In the genomic region with DNA sequence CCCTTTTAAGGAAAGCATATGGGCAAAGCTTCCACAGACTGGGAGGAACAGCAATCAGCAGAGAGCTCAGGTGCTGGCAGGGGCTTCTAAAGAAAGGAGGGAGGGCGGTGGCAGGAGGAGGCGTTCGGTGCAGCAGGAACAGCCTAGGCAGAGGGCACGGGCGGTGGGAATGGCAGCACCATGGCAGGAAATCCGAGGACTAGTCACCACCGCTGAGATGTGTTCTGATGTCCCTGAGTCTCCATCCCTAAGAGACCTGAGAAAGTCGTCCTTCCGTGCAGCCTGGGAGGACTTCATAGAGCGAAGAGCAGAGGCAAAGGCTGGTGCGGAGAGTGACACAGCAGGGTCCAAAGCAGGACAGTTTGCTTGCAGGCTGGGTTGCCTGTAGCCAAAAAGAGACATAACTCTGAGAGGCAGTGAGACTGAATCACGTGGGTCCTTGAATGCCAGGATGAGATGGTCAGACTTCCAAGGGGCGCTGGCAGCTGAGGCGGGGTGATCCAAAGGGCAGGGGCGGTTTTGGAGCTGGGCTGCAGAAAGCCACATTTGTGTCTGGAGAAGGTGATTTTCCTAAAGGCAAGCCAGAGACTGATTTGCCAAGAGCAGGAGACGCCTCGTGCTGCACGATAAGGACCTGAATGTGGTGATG, we compare ENCODE assay signal across 1 cellular context.
TF ChIP-seq lines count a peak whose summit lies in the region.

No MANE protein-coding gene starts in this region.

TF ChIP-seq in GM23338, 12 proteins besides CTCF, POLR2A, EP300 and RAD21 (continued from another document):
- TF ChIP-seq, protein P1, sequence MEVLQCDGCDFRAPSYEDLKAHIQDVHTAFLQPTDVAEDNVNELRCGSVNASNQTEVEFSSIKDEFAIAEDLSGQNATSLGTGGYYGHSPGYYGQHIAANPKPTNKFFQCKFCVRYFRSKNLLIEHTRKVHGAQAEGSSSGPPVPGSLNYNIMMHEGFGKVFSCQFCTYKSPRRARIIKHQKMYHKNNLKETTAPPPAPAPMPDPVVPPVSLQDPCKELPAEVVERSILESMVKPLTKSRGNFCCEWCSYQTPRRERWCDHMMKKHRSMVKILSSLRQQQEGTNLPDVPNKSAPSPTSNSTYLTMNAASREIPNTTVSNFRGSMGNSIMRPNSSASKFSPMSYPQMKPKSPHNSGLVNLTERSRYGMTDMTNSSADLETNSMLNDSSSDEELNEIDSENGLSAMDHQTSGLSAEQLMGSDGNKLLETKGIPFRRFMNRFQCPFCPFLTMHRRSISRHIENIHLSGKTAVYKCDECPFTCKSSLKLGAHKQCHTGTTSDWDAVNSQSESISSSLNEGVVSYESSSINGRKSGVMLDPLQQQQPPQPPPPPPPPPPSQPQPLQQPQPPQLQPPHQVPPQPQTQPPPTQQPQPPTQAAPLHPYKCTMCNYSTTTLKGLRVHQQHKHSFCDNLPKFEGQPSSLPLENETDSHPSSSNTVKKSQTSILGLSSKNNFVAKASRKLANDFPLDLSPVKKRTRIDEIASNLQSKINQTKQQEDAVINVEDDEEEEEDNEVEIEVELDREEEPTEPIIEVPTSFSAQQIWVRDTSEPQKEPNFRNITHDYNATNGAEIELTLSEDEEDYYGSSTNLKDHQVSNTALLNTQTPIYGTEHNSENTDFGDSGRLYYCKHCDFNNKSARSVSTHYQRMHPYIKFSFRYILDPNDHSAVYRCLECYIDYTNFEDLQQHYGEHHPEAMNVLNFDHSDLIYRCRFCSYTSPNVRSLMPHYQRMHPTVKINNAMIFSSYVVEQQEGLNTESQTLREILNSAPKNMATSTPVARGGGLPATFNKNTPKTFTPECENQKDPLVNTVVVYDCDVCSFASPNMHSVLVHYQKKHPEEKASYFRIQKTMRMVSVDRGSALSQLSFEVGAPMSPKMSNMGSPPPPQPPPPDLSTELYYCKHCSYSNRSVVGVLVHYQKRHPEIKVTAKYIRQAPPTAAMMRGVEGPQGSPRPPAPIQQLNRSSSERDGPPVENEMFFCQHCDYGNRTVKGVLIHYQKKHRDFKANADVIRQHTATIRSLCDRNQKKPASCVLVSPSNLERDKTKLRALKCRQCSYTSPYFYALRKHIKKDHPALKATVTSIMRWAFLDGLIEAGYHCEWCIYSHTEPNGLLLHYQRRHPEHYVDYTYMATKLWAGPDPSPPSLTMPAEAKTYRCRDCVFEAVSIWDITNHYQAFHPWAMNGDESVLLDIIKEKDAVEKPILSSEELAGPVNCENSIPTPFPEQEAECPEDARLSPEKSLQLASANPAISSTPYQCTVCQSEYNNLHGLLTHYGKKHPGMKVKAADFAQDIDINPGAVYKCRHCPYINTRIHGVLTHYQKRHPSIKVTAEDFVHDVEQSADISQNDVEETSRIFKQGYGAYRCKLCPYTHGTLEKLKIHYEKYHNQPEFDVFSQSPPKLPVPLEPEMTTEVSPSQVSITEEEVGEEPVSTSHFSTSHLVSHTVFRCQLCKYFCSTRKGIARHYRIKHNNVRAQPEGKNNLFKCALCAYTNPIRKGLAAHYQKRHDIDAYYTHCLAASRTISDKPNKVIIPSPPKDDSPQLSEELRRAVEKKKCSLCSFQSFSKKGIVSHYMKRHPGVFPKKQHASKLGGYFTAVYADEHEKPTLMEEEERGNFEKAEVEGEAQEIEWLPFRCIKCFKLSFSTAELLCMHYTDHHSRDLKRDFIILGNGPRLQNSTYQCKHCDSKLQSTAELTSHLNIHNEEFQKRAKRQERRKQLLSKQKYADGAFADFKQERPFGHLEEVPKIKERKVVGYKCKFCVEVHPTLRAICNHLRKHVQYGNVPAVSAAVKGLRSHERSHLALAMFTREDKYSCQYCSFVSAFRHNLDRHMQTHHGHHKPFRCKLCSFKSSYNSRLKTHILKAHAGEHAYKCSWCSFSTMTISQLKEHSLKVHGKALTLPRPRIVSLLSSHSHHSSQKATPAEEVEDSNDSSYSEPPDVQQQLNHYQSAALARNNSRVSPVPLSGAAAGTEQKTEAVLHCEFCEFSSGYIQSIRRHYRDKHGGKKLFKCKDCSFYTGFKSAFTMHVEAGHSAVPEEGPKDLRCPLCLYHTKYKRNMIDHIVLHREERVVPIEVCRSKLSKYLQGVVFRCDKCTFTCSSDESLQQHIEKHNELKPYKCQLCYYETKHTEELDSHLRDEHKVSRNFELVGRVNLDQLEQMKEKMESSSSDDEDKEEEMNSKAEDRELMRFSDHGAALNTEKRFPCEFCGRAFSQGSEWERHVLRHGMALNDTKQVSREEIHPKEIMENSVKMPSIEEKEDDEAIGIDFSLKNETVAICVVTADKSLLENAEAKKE (CRISPR knock-in tag; IDR thresholded peaks at IDR 0.05) = no peak
- TF ChIP-seq EZH2phosphoT487 (IDR thresholded peaks at IDR 0.05; ENCODE audit: unreplicated experiment) = no peak
